Comparison of ENCODE assay signal across 19 cellular contexts in the genomic region with DNA sequence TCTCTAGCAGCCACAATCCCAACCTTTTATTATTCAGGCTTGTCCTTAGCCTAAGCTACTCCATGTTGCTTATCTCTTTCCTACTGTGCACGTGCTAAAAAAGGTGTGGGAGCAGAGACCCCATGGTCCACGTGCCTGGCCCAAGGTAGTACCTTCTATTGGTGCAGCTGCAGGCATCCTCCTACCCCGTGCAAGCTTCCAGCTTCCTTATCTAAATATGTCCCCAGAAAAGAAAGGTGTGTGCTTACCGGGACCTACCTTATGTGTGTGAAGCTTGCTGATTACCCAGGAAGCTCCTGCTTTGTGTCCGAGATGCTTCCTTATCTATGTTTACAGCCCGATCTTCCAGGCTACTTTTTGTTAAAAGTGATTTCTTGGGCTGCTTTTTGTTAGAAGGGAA.
DNase-seq lines count a peak whose midpoint lies in the region; ATAC-seq and TF ChIP-seq lines count a peak whose summit lies in the region.
"Had no signal": no experiment of that assay in that cellular context is flagged by ENCODE, and none has a peak within 500 bp of the region (broad histone marks: within the 10 kb centered on the region; RNA-seq: fewer than 3 reads in every experiment).

No MANE protein-coding gene starts in this region.

- peak; percentile 4 for DNase-seq in ELF-1 (ENCODE audit: low read depth, low spot score)
- DNase-seq in PC-9, result no peak
- no peak for DNase-seq in hepatocyte (ENCODE audit: low spot score)
- DNase-seq in NCI-H82 (lab: John Stamatoyannopoulos, UW), result no peak
- DNase-seq in hepatic stellate cell (ENCODE audit: low spot score), result no peak
- DNase-seq in right atrium auricular region (ENCODE audit: low spot score), result no peak
- DNase-seq: 8988T; CD8-positive, alpha-beta T cell; DMS 273 treated with DMSO at 0.1 percent for 48 hours; DMS53; DND-41; EL; GM23248; H7; HFFc6; IMR-90 had no signal

- intact Hi-C loops in PC-9 (cut with micrococcal nuclease; ENCODE audit: unreplicated experiment), result no loop called here

- 0 out of 2 replicates have a peak overlapping the region, but pooled peaks have one; percentile 44 for H2AFZ ChIP-seq in PC-9
- H2AFZ ChIP-seq in hepatocyte, result peak overlapping the region; percentile 15
- H2AFZ ChIP-seq: GM23248 had no signal

- H3K27me3 ChIP-seq in PC-9 (ENCODE audit: insufficient read depth, low read depth), result no peaks in the 10 kb centered on the region
- H3K27me3 ChIP-seq in hepatocyte, result no peaks in the 10 kb centered on the region
- H3K27me3 ChIP-seq in right atrium auricular region, result no peaks in the 10 kb centered on the region
- H3K27me3 ChIP-seq: BLaER1 treated with 17β-estradiol and CSF1 and Interleukin-3, amounts not matched to agents 10 nM and 100 nM had no signal

- CTCF ChIA-PET in PC-9 (lab: Charles Lee), result no interaction called here

- 40% methylated on average over 6 of the region's 6 CpGs for WGBS in hepatocyte (ENCODE audit: low lambda C conversion rate, missing lambda C conversion rate)

- POLR2A ChIA-PET in PC-9 (lab: Charles Lee; ENCODE audit: unreplicated experiment), result no interaction called here

- H3K4me2 ChIP-seq in PC-9 (no peak overlapping the region), hepatocyte (no peak overlapping the region)
- H3K4me2 ChIP-seq: BLaER1 treated with 17β-estradiol and CSF1 and Interleukin-3, amounts not matched to agents 10 nM and 100 nM had no signal

- H3K4me3 ChIP-seq in PC-9 (no peak overlapping the region), hepatocyte (no peak overlapping the region), right atrium auricular region (no peak overlapping the region)
- H3K4me3 ChIP-seq: BLaER1 treated with 17β-estradiol and CSF1 and Interleukin-3, amounts not matched to agents 10 nM and 100 nM; GM23248 had no signal

- TF ChIP-seq CTCF in PC-9 (conservative IDR thresholded peaks at IDR 0.05), result no peak
- TF ChIP-seq CTCF in hepatocyte (IDR thresholded peaks at IDR 0.05; ENCODE audit: poor library complexity), result no peak
- no peak for TF ChIP-seq CTCF in right atrium auricular region (IDR thresholded peaks at IDR 0.05)

- H3K9me3 ChIP-seq in PC-9 (ENCODE audit: insufficient read depth, low read depth), result no peaks in the 10 kb centered on the region
- H3K9me3 ChIP-seq in hepatocyte (ENCODE audit: low read depth), result no peaks in the 10 kb centered on the region
- no peaks in the 10 kb centered on the region for H3K9me3 ChIP-seq in right atrium auricular region
- H3K9me3 ChIP-seq: BLaER1 treated with 17β-estradiol and CSF1 and Interleukin-3, amounts not matched to agents 10 nM and 100 nM had no signal

- no peak overlapping the region for H3K27ac ChIP-seq in PC-9
- no peak overlapping the region for H3K27ac ChIP-seq in hepatocyte
- H3K27ac ChIP-seq in right atrium auricular region, result no peak overlapping the region
- H3K27ac ChIP-seq: BLaER1 treated with 17β-estradiol and CSF1 and Interleukin-3, amounts not matched to agents 10 nM and 100 nM; GM23248 had no signal

- BruUV-seq in PC-9 (replicated peaks; lab: Mats Ljungman, UMichigan), result no TSS peak

- H3K9me2 ChIP-seq in PC-9 (ENCODE audit: insufficient read depth) (no peaks in the 10 kb centered on the region), hepatocyte (replicated peaks; ENCODE audit: insufficient read depth) (no peaks in the 10 kb centered on the region)

- H3K4me1 ChIP-seq in PC-9 (replicated peaks; ENCODE audit: insufficient read depth), result no peaks in the 10 kb centered on the region
- peaks cover 7% of the 10 kb centered on the region for H3K4me1 ChIP-seq in hepatocyte (ENCODE audit: insufficient read depth)
- no peaks in the 10 kb centered on the region for H3K4me1 ChIP-seq in right atrium auricular region
- H3K4me1 ChIP-seq: BLaER1 treated with 17β-estradiol and CSF1 and Interleukin-3, amounts not matched to agents 10 nM and 100 nM had no signal

- H4K20me1 ChIP-seq in PC-9 (ENCODE audit: insufficient read depth), result no peaks in the 10 kb centered on the region
- H4K20me1 ChIP-seq in hepatocyte (ENCODE audit: insufficient read depth, poor library complexity, severe bottlenecking), result no peaks in the 10 kb centered on the region
- H4K20me1 ChIP-seq: BLaER1 treated with 17β-estradiol and CSF1 and Interleukin-3, amounts not matched to agents 10 nM and 100 nM had no signal

- H3K79me2 ChIP-seq in PC-9 (ENCODE audit: low read depth) (no peaks in the 10 kb centered on the region), hepatocyte (no peaks in the 10 kb centered on the region)

- H3K36me3 ChIP-seq in PC-9 (ENCODE audit: low read depth) (no peaks in the 10 kb centered on the region), hepatocyte (replicated peaks; ENCODE audit: insufficient read depth, low read depth) (no peaks in the 10 kb centered on the region), right atrium auricular region (no peaks in the 10 kb centered on the region)
- H3K36me3 ChIP-seq: BLaER1 treated with 17β-estradiol and CSF1 and Interleukin-3, amounts not matched to agents 10 nM and 100 nM had no signal

- no peak for ATAC-seq in HG02981 (IDR thresholded peaks at IDR 0.05; ENCODE audit: unreplicated experiment)
- ATAC-seq: CD8-positive, alpha-beta T cell; HCT116 had no signal

- H3F3A ChIP-seq in PC-9 (ENCODE audit: insufficient read depth, low read depth), result no peaks in the 10 kb centered on the region
